Comparison of ENCODE assay signal across 11 cellular contexts in genomic region chr21:14889080-14889805, GRCh38.
DNase-seq lines count a peak whose midpoint lies in the region; ATAC-seq, FAIRE-seq and TF ChIP-seq lines count a peak whose summit lies in the region.
"Had no signal": no experiment of that assay in that cellular context is flagged by ENCODE, and none has a peak within 500 bp of the region (broad histone marks: within the 10 kb centered on the region; RNA-seq: fewer than 3 reads in every experiment).

No MANE protein-coding gene starts in this region.

- no peak for FAIRE-seq in urothelium cell line (lab: Jason Lieb, UNC)
- FAIRE-seq: colon had no signal

- in situ Hi-C loops in GM13976 (cut with MboI; ENCODE audit: low sequenced_read_pairs, unreplicated experiment), result no loop called here

- peak; percentile 12 for DNase-seq in NCI-H146 (lab: John Stamatoyannopoulos, UW)
- DNase-seq in NCI-H146 treated with DMSO at 0.1 percent for 48 hours (lab: John Stamatoyannopoulos, UW; ENCODE audit: unreplicated experiment), result no peak
- DNase-seq in amniotic epithelial cell (ENCODE audit: low read depth), result peak; percentile 97
- peak; percentile 95 for DNase-seq in iris pigment epithelial cell (ENCODE audit: low read depth)
- peak; percentile 20 for DNase-seq in urothelium cell line (ENCODE audit: low spot score)
- no peak for DNase-seq in GM13976 (ENCODE audit: low spot score)
- DNase-seq in HuH-7.5 (ENCODE audit: low spot score), result no peak
- DNase-seq: activated CD4-positive, alpha-beta T cell treated with anti-CD3 and anti-CD28 coated beads, Interleukin-2, amount 10 ng/mL, durations not matched to agents 7 days and 5 days; NK-92 treated with Interleukin-12 subunit alpha and Interleukin-12 subunit beta, amount 100 ng/mL, for 24 hours had no signal

- no peak for ATAC-seq in HG02870 (IDR thresholded peaks at IDR 0.05; ENCODE audit: unreplicated experiment)

- TF ChIP-seq CTCF in GM13976 (IDR thresholded peaks at IDR 0.05; ENCODE audit: borderline replicate concordance, control extremely low read depth, extremely low read depth, insufficient read depth, missing control alignments), result no peak

Comparison
In these comparisons a context has a peak if more than half of its experiments do, and no peak if none do; other contexts are left out.
1. DNase-seq: peak in NCI-H146 (single experiment), amniotic epithelial cell (single experiment), iris pigment epithelial cell (single experiment) and urothelium cell line (single experiment); none in NCI-H146 treated with DMSO at 0.1 percent for 48 hours (single experiment), GM13976 (single experiment) and HuH-7.5 (single experiment).